1 cellular context compared by ENCODE assay signal in the genomic region with DNA sequence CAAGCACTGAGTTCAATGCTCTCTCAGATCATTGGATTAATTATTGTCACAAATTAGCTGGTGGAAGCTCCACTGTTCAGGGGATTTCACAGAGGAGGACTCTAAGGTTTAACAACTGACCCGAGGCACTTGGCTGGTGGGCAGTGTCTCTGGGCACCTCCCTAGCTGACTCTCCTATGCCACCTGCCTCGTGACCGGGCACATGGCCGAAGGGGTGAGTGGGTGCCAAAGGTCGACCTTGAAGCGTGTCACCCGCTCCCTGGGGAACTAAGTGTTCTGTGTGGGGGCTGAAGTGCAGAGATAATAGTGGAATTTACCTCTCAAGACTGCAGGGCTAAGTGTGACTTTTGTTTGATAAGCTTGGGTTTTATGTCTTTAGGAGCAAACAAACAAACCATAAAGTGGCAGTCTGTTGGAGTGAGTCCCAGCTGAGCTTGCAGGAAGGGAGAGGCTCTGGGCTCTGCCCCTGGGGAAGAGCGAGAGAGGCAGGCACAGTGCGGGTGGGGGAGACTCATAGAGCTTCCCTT.
A peak's percentile ranks its signal among the peaks of the same experiment; 100 is the strongest.
TF ChIP-seq lines count a peak whose summit lies in the region.

No MANE protein-coding gene starts in this region.

TF ChIP-seq in HepG2, 621 proteins besides CTCF, POLR2A, EP300 and RAD21 (continued from another document and continues in another):
- TF ChIP-seq FOXO4 (CRISPR knock-in tag; conservative IDR thresholded peaks at IDR 0.05) (no peak), SALL1 (CRISPR knock-in tag; IDR thresholded peaks at IDR 0.05) (peak; percentile 41; the same call in 1 of the 2 replicates), ZNF451 (CRISPR knock-in tag; IDR thresholded peaks at IDR 0.05) (no peak), JUNB (CRISPR knock-in tag; IDR thresholded peaks at IDR 0.05; ENCODE audit: borderline replicate concordance) (no peak), BHLHE40 (IDR thresholded peaks at IDR 0.05; ENCODE audit: low read length) (0 out of 2 replicates have a peak, but pooled peaks have one; percentile 32), ZNF512 (CRISPR knock-in tag; IDR thresholded peaks at IDR 0.05) (no peak), ZNF782 (CRISPR knock-in tag; IDR thresholded peaks at IDR 0.05; ENCODE audit: borderline replicate concordance) (no peak), HMG20A (CRISPR knock-in tag; IDR thresholded peaks at IDR 0.05; ENCODE audit: borderline replicate concordance) (0 out of 2 replicates have a peak, but pooled peaks have one; percentile 20), SATB2 (CRISPR knock-in tag; IDR thresholded peaks at IDR 0.05) (no peak), SYNCRIP (IDR thresholded peaks at IDR 0.05; ENCODE audit: insufficient read depth, low read depth, low read length) (no peak), NR2F1 (CRISPR knock-in tag; IDR thresholded peaks at IDR 0.05) (0 out of 4 replicates have a peak, but pooled peaks of 1 of the 2 experiments have one; percentile 18), MAX (IDR thresholded peaks at IDR 0.05) (peak; percentile 74), ZNF121 (CRISPR knock-in tag; IDR thresholded peaks at IDR 0.05) (no peak), GMEB1 (CRISPR knock-in tag; IDR thresholded peaks at IDR 0.05; ENCODE audit: borderline replicate concordance) (no peak), ELF1 (CRISPR knock-in tag; IDR thresholded peaks at IDR 0.05) (no peak), HNRNPL (IDR thresholded peaks at IDR 0.05; ENCODE audit: low read depth, low read length) (peak; percentile 94), ZBTB33 (CRISPR knock-in tag; IDR thresholded peaks at IDR 0.05) (no peak), TEAD3 (CRISPR knock-in tag; optimal IDR thresholded peaks at IDR 0.05; ENCODE audit: borderline replicate concordance) (peak; percentile 46)
- TF ChIP-seq, protein P1, sequence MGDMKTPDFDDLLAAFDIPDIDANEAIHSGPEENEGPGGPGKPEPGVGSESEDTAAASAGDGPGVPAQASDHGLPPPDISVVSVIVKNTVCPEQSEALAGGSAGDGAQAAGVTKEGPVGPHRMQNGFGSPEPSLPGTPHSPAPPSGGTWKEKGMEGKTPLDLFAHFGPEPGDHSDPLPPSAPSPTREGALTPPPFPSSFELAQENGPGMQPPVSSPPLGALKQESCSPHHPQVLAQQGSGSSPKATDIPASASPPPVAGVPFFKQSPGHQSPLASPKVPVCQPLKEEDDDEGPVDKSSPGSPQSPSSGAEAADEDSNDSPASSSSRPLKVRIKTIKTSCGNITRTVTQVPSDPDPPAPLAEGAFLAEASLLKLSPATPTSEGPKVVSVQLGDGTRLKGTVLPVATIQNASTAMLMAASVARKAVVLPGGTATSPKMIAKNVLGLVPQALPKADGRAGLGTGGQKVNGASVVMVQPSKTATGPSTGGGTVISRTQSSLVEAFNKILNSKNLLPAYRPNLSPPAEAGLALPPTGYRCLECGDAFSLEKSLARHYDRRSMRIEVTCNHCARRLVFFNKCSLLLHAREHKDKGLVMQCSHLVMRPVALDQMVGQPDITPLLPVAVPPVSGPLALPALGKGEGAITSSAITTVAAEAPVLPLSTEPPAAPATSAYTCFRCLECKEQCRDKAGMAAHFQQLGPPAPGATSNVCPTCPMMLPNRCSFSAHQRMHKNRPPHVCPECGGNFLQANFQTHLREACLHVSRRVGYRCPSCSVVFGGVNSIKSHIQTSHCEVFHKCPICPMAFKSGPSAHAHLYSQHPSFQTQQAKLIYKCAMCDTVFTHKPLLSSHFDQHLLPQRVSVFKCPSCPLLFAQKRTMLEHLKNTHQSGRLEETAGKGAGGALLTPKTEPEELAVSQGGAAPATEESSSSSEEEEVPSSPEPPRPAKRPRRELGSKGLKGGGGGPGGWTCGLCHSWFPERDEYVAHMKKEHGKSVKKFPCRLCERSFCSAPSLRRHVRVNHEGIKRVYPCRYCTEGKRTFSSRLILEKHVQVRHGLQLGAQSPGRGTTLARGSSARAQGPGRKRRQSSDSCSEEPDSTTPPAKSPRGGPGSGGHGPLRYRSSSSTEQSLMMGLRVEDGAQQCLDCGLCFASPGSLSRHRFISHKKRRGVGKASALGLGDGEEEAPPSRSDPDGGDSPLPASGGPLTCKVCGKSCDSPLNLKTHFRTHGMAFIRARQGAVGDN (CRISPR knock-in tag; IDR thresholded peaks at IDR 0.05): peak; percentile 53
- TF ChIP-seq, protein P2, sequence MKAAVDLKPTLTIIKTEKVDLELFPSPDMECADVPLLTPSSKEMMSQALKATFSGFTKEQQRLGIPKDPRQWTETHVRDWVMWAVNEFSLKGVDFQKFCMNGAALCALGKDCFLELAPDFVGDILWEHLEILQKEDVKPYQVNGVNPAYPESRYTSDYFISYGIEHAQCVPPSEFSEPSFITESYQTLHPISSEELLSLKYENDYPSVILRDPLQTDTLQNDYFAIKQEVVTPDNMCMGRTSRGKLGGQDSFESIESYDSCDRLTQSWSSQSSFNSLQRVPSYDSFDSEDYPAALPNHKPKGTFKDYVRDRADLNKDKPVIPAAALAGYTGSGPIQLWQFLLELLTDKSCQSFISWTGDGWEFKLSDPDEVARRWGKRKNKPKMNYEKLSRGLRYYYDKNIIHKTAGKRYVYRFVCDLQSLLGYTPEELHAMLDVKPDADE (CRISPR knock-in tag; IDR thresholded peaks at IDR 0.05): no peak
- TF ChIP-seq, protein P3, sequence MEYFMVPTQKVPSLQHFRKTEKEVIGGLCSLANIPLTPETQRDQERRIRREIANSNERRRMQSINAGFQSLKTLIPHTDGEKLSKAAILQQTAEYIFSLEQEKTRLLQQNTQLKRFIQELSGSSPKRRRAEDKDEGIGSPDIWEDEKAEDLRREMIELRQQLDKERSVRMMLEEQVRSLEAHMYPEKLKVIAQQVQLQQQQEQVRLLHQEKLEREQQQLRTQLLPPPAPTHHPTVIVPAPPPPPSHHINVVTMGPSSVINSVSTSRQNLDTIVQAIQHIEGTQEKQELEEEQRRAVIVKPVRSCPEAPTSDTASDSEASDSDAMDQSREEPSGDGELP (IDR thresholded peaks at IDR 0.05; ENCODE audit: borderline replicate concordance, low read depth): no peak
- TF ChIP-seq, protein P4, sequence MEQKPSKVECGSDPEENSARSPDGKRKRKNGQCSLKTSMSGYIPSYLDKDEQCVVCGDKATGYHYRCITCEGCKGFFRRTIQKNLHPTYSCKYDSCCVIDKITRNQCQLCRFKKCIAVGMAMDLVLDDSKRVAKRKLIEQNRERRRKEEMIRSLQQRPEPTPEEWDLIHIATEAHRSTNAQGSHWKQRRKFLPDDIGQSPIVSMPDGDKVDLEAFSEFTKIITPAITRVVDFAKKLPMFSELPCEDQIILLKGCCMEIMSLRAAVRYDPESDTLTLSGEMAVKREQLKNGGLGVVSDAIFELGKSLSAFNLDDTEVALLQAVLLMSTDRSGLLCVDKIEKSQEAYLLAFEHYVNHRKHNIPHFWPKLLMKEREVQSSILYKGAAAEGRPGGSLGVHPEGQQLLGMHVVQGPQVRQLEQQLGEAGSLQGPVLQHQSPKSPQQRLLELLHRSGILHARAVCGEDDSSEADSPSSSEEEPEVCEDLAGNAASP (CRISPR knock-in tag; IDR thresholded peaks at IDR 0.05; ENCODE audit: borderline replicate concordance): no peak
- TF ChIP-seq, protein P5, sequence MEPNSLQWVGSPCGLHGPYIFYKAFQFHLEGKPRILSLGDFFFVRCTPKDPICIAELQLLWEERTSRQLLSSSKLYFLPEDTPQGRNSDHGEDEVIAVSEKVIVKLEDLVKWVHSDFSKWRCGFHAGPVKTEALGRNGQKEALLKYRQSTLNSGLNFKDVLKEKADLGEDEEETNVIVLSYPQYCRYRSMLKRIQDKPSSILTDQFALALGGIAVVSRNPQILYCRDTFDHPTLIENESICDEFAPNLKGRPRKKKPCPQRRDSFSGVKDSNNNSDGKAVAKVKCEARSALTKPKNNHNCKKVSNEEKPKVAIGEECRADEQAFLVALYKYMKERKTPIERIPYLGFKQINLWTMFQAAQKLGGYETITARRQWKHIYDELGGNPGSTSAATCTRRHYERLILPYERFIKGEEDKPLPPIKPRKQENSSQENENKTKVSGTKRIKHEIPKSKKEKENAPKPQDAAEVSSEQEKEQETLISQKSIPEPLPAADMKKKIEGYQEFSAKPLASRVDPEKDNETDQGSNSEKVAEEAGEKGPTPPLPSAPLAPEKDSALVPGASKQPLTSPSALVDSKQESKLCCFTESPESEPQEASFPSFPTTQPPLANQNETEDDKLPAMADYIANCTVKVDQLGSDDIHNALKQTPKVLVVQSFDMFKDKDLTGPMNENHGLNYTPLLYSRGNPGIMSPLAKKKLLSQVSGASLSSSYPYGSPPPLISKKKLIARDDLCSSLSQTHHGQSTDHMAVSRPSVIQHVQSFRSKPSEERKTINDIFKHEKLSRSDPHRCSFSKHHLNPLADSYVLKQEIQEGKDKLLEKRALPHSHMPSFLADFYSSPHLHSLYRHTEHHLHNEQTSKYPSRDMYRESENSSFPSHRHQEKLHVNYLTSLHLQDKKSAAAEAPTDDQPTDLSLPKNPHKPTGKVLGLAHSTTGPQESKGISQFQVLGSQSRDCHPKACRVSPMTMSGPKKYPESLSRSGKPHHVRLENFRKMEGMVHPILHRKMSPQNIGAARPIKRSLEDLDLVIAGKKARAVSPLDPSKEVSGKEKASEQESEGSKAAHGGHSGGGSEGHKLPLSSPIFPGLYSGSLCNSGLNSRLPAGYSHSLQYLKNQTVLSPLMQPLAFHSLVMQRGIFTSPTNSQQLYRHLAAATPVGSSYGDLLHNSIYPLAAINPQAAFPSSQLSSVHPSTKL (CRISPR knock-in tag; IDR thresholded peaks at IDR 0.05): 0 out of 2 replicates have a peak, but pooled peaks have one; percentile 16
